ENCODE assay signal across 12 cellular contexts in the genomic region with DNA sequence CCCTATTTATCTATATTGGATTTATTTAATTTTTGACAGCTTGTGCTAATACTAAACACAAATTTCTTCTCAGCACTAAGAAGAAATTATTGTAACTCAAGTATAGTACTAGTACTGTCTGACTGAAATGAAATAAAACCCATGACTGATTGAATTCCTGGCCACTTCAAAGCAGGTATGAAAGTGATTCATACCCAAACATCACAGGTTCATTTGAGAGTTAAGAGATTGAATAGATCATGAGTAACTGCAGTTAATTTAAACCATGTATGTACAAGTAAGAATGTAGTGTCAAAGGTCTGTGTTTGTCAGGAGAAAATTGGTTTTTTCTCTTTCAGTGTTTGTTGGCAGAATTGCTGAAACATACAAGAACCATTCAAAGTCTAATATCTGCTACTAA.
"Had no signal": no experiment of that assay in that cellular context is flagged by ENCODE, and none has a peak within 500 bp of the region (broad histone marks: within the 10 kb centered on the region; RNA-seq: fewer than 3 reads in every experiment).

No MANE protein-coding gene starts in this region.

- ATAC-seq: left cardiac atrium had no signal

- H3K27me3 ChIP-seq: adrenal gland, hepatocyte, stomach, vagina had no signal

- DNase-seq: activated B cell treated with CpG ODN at 0.5 μM for 24 hours; activated CD4-positive, alpha-beta T cell treated with anti-CD3 and anti-CD28 coated beads, Interleukin-2, amount 50 U/mL, for 1 hour; activated naive CD4-positive, alpha-beta T cell treated with anti-CD3 and anti-CD28 coated beads, Interleukin-2, amount 50 U/mL, for 16 hours; adrenal gland; effector memory CD4-positive, alpha-beta T cell; erythroblast; left cardiac atrium; naive B cell; stomach had no signal

- H3K4me3 ChIP-seq: adrenal gland, hepatocyte, skin epidermis, stomach, vagina had no signal

- H3K36me3 ChIP-seq: adrenal gland, stomach, vagina had no signal
